21 cellular contexts compared by ENCODE assay signal in the genomic region with DNA sequence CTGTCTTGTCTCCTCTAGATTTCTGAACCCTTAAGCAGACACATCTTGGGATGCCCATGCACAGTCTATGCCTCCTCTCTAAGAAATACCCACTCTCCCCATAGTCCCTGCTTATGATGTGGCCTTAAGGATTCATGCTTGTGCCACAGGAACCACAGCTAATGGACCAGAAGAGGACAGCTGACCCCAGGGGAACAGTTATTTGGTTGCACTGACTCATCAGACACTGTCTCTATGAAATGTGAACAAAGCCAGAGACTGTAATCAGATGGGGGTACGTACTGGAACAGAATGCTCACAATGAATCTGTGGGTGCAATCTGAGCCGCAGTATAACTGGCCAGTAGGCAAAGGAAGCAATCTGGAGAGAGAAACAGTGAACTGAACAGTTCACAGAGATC.
"Had no signal": no experiment of that assay in that cellular context is flagged by ENCODE, and none has a peak within 500 bp of the region (broad histone marks: within the 10 kb centered on the region; RNA-seq: fewer than 3 reads in every experiment).

No MANE protein-coding gene starts in this region.

- H3K9me3 Mint-ChIP-seq: activated naive CD4-positive, alpha-beta T cell treated with anti-CD3 and anti-CD28 coated beads for 36 hours; activated T-cell treated with anti-CD3 and anti-CD28 coated beads, Interleukin-2, amount 50 U/mL, for 24 hours; activated T-helper 2 cell treated with anti-CD3 and anti-CD28 coated beads, Interferon-gamma antibody, Interleukin-2, Interleukin-4, amounts not matched to agents 10 μg/mL and 5 μg/mL and 100 μg/mL, durations not matched to agents 14 hours and 24 hours and 36 hours; natural killer cell treated with Interleukin-12 subunit alpha and Interleukin-12 subunit beta and Interleukin-15 and Interleukin-18, amount 100 ng/mL, for 72 hours; stimulated activated naive CD8-positive, alpha-beta T cell treated with anti-CD3 and anti-CD28 coated beads, Interleukin-15, Interleukin-2, amounts not matched to agents 100 ng/mL and 50 ng/mL, for 24 hours; T-helper 2 cell treated with Interferon-gamma antibody and Interleukin-4, amounts not matched to agents 5 μg/mL and 100 μg/mL, for 36 hours had no signal

- H3K9me3 ChIP-seq: heart left ventricle, tibial nerve had no signal

- H3K36me3 Mint-ChIP-seq: natural killer cell treated with Interleukin-12 subunit alpha and Interleukin-12 subunit beta and Interleukin-15 and Interleukin-18, amount 100 ng/mL, for 72 hours had no signal

- DNase-seq: activated CD4-positive, alpha-beta T cell treated with anti-CD3 and anti-CD28 coated beads for 48 hours; activated CD4-positive, CD25-positive, alpha-beta regulatory T cell; activated CD8-positive, alpha-beta T cell treated with anti-CD3 and anti-CD28 coated beads, Interleukin-2, amount 10 ng/mL, durations not matched to agents 7 days and 5 days; activated naive CD4-positive, alpha-beta T cell treated with anti-CD3 and anti-CD28 coated beads for 36 hours; activated T-cell treated with anti-CD3 and anti-CD28 coated beads, Interleukin-2, amount 50 U/mL, for 24 hours; erythroblast; heart left ventricle; kidney glomerular epithelial cell; left ventricle myocardium superior; nucleus accumbens; posterior cingulate gyrus had no signal

- H3K27ac ChIP-seq: coronary artery, heart left ventricle, skin epidermis had no signal

- FAIRE-seq: endometrium, frontal cortex, urothelium cell line had no signal

- H3K27me3 Mint-ChIP-seq: activated T-cell treated with anti-CD3 and anti-CD28 coated beads, Interleukin-2, amount 50 U/mL, for 24 hours; natural killer cell treated with Interleukin-12 subunit alpha and Interleukin-12 subunit beta and Interleukin-15 and Interleukin-18, amount 100 ng/mL, for 72 hours; stimulated activated naive CD8-positive, alpha-beta T cell treated with anti-CD3 and anti-CD28 coated beads, Interleukin-15, Interleukin-2, amounts not matched to agents 100 ng/mL and 50 ng/mL, for 24 hours had no signal

- H3K27me3 ChIP-seq: heart left ventricle, tibial nerve had no signal

- H3K4me3 Mint-ChIP-seq: activated CD8-positive, alpha-beta T cell treated with anti-CD3 and anti-CD28 coated beads, Interleukin-2, amount 10 ng/mL, durations not matched to agents 7 days and 5 days; activated naive CD4-positive, alpha-beta T cell treated with anti-CD3 and anti-CD28 coated beads for 36 hours; activated T-cell treated with anti-CD3 and anti-CD28 coated beads, Interleukin-2, amount 50 U/mL, for 24 hours; natural killer cell treated with Interleukin-12 subunit alpha and Interleukin-12 subunit beta and Interleukin-15 and Interleukin-18, amount 100 ng/mL, for 72 hours; stimulated activated naive CD8-positive, alpha-beta T cell treated with anti-CD3 and anti-CD28 coated beads, Interleukin-15, Interleukin-2, amounts not matched to agents 100 ng/mL and 50 ng/mL, for 24 hours; T-helper 2 cell treated with Interferon-gamma antibody and Interleukin-4, amounts not matched to agents 5 μg/mL and 100 μg/mL, for 36 hours had no signal

- H3K27ac Mint-ChIP-seq: activated CD8-positive, alpha-beta T cell treated with anti-CD3 and anti-CD28 coated beads, Interleukin-2, amount 10 ng/mL, durations not matched to agents 7 days and 5 days; activated naive CD4-positive, alpha-beta T cell treated with anti-CD3 and anti-CD28 coated beads for 36 hours; activated T-cell treated with anti-CD3 and anti-CD28 coated beads, Interleukin-2, amount 50 U/mL, for 24 hours; activated T-helper 2 cell treated with anti-CD3 and anti-CD28 coated beads, Interferon-gamma antibody, Interleukin-2, Interleukin-4, amounts not matched to agents 10 μg/mL and 5 μg/mL and 100 μg/mL, durations not matched to agents 14 hours and 24 hours and 36 hours; natural killer cell treated with Interleukin-12 subunit alpha and Interleukin-12 subunit beta and Interleukin-15 and Interleukin-18, amount 100 ng/mL, for 72 hours; stimulated activated naive CD8-positive, alpha-beta T cell treated with anti-CD3 and anti-CD28 coated beads, Interleukin-15, Interleukin-2, amounts not matched to agents 100 ng/mL and 50 ng/mL, for 24 hours; T-helper 2 cell treated with Interferon-gamma antibody and Interleukin-4, amounts not matched to agents 5 μg/mL and 100 μg/mL, for 36 hours had no signal

- ATAC-seq: activated CD8-positive, alpha-beta T cell treated with anti-CD3 and anti-CD28 coated beads, Interleukin-2, amount 10 ng/mL, durations not matched to agents 7 days and 5 days; heart left ventricle; left ventricle myocardium superior; natural killer cell treated with Interleukin-12 subunit alpha and Interleukin-12 subunit beta and Interleukin-15 and Interleukin-18, amount 100 ng/mL, for 72 hours had no signal

- H3K4me3 ChIP-seq: coronary artery, heart left ventricle, skin epidermis, tibial nerve had no signal
